8 cellular contexts compared by ENCODE assay signal in the genomic region with DNA sequence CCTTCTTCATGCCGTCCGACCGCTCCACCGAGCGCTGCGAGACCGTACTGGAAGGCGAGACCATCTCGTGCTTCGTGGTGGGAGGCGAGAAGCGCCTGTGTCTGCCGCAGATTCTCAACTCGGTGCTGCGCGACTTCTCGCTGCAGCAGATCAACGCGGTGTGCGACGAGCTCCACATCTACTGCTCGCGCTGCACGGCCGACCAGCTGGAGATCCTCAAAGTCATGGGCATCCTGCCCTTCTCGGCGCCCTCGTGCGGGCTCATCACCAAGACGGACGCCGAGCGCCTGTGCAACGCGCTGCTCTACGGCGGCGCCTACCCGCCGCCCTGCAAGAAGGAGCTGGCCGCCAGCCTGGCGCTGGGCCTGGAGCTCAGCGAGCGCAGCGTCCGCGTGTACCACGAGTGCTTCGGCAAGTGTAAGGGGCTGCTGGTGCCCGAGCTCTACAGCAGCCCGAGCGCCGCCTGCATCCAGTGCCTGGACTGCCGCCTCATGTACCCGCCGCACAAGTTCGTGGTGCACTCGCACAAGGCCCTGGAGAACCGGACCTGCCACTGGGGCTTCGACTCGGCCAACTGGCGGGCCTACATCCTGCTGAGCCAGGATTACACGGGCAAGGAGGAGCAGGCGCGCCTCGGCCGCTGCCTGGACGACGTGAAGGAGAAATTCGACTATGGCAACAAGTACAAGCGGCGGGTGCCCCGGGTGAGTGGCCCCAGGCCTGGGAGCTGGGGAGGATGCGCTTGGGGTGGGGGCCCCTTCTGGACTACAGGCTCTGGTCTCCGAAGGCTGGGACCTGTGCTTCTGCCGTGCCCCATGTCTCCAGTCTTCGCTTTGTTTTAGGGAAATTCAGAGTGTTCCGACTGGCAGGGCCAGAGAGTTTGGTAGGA. TPM values are rescaled to one million over a fixed set of nuclear protein-coding genes. Genes with fewer than 3 reads are reported as not detected.
A peak's percentile ranks its signal among the peaks of the same experiment; 100 is the strongest.
DNase-seq lines count a peak whose midpoint lies in the region; ATAC-seq, FAIRE-seq and TF ChIP-seq lines count a peak whose summit lies in the region.

No MANE protein-coding gene starts in this region.

- FAIRE-seq in pancreas (lab: Jason Lieb, UNC), result no peak

- CTCF ChIA-PET in BJ (lab: Yijun Ruan, JAX), result interaction anchor here (0.7 to 6.3 kb wide), 9 partner anchors 10 to 153 kb away, joined by 3 to 47 read pairs (median 5); a partner anchor contains a TSS

- POLR2A ChIA-PET in BJ (lab: Charles Lee), result no interaction called here

- H3K4me3 Mint-ChIP-seq in HFFc6, result peak overlapping the region; percentile 98
- H3K4me3 Mint-ChIP-seq in activated naive CD8-positive, alpha-beta T cell treated with anti-CD3 and anti-CD28 coated beads, Interleukin-2, amount 50 U/mL, for 24 hours, result peak overlapping the region; percentile 92

- H3K27me3 ChIP-seq in BJ (ENCODE audit: control insufficient read depth, insufficient read depth, low read length) (no peaks in the 10 kb centered on the region), pancreas (no peaks in the 10 kb centered on the region)

- peaks cover 39% of the 10 kb centered on the region for H3K4me1 Mint-ChIP-seq in HFFc6 (ENCODE audit: low read depth)
- H3K4me1 Mint-ChIP-seq in activated naive CD8-positive, alpha-beta T cell treated with anti-CD3 and anti-CD28 coated beads, Interleukin-2, amount 50 U/mL, for 24 hours, result peaks cover 43% of the 10 kb centered on the region

- peak overlapping the region; percentile 9 to 63 (median 43) for H3K27ac ChIP-seq in pancreas

- H3K4me1 ChIP-seq in pancreas, result peaks cover 10 to 37% (median 30%) of the 10 kb centered on the region in 3 donors

- H3K27me3 Mint-ChIP-seq in HFFc6 (ENCODE audit: insufficient read depth), result peaks cover 4% of the 10 kb centered on the region
- peaks cover 1% of the 10 kb centered on the region for H3K27me3 Mint-ChIP-seq in activated naive CD8-positive, alpha-beta T cell treated with anti-CD3 and anti-CD28 coated beads, Interleukin-2, amount 50 U/mL, for 24 hours

- H3K36me3 ChIP-seq in BJ (ENCODE audit: control insufficient read depth, insufficient read depth, low read length) (peaks cover 6% of the 10 kb centered on the region), pancreas (no peaks in the 10 kb centered on the region)

- peak overlapping the region; percentile 95 for H3K27ac Mint-ChIP-seq in HFFc6
- peak overlapping the region; percentile 92 for H3K27ac Mint-ChIP-seq in activated naive CD8-positive, alpha-beta T cell treated with anti-CD3 and anti-CD28 coated beads, Interleukin-2, amount 50 U/mL, for 24 hours

- no peak for TF ChIP-seq CTCF in BJ (IDR thresholded peaks at IDR 0.05; ENCODE audit: insufficient read depth, low read depth, low read length)
- peak; percentile 35; the same call in 1 of the 2 replicates for TF ChIP-seq CTCF in HFFc6 (IDR thresholded peaks at IDR 0.05)
- no peak for TF ChIP-seq CTCF in pancreas (IDR thresholded peaks at IDR 0.05)

- intact Hi-C loops in cardiac septum (cut with DNase I) (no loop called here), pancreas (cut with DNase I) (no loop called here)

- ATAC-seq in activated naive CD8-positive, alpha-beta T cell treated with anti-CD3 and anti-CD28 coated beads, Interleukin-2, amount 50 U/mL, for 24 hours, result peak; percentile 8
- ATAC-seq in pancreas (peak; percentile 9 to 42 (median 33)), GM18861 (IDR thresholded peaks at IDR 0.05; ENCODE audit: unreplicated experiment) (no peak), HG03354 (IDR thresholded peaks at IDR 0.05; ENCODE audit: poor library complexity, severe bottlenecking, unreplicated experiment) (no peak)

- H3K4me3 ChIP-seq in BJ (ENCODE audit: low read depth, low read length), result peak overlapping the region; percentile 80
- peak overlapping the region; percentile 38 to 64 (median 48) for H3K4me3 ChIP-seq in pancreas

- peaks cover 26% of the 10 kb centered on the region for H3K36me3 Mint-ChIP-seq in HFFc6 (ENCODE audit: low read depth)
- H3K36me3 Mint-ChIP-seq in activated naive CD8-positive, alpha-beta T cell treated with anti-CD3 and anti-CD28 coated beads, Interleukin-2, amount 50 U/mL, for 24 hours (ENCODE audit: low read depth), result peaks cover 14% of the 10 kb centered on the region

- no peaks in the 10 kb centered on the region for H3K9me3 ChIP-seq in pancreas

- 10 to 11% methylated on average over 78 of the region's 78 CpGs for WGBS in pancreas, 2 donors

- no peaks in the 10 kb centered on the region for H3K9me3 Mint-ChIP-seq in HFFc6
- no peaks in the 10 kb centered on the region for H3K9me3 Mint-ChIP-seq in activated naive CD8-positive, alpha-beta T cell treated with anti-CD3 and anti-CD28 coated beads, Interleukin-2, amount 50 U/mL, for 24 hours

- DNase-seq in BJ (ENCODE audit: low read depth) (no peak), HFFc6 (peak; percentile 49), RKO (ENCODE audit: low spot score) (peak; percentile 57), cardiac septum (ENCODE audit: low spot score) (peak; percentile 87), pancreas (peak; percentile 66 to 92 (median 79))
- DNase-seq in activated naive CD8-positive, alpha-beta T cell treated with anti-CD3 and anti-CD28 coated beads, Interleukin-2, amount 50 U/mL, for 24 hours, result peak; percentile 57

RNA-seq across cellular contexts. Expression of a gene that starts 1.2 kb away (rescaled TPM):
- polyA plus RNA-seq in BJ (2011; rRNA removed) (5.1 and 6.3 TPM in 2 replicates), pancreas (10 to 100 TPM in 1 of 2 donors, 1 to 10 TPM in 1; 8.6 to 12.1 TPM)
- polyA minus RNA-seq in BJ (2011; rRNA and poly(A)+ RNA removed), result 6.2 and 10.7 TPM in 2 replicates
- 10 to 100 TPM; 63.7 to 76.6 (median 66.1) TPM for total RNA-seq in HFFc6 (2021; fragmentation: NEBNext Ultra II Directional; extraction: Animal tissue kit (Norgen Biotek cat#: 25700))
- total RNA-seq in cardiac septum (39.9 TPM), pancreas (10 to 100 TPM; 11.0 to 27.9 (median 16.2) TPM)

RNA-seq across cellular contexts. Expression of a gene that starts 34.7 kb away (rescaled TPM):
- 11.9 and 18.7 TPM in 2 replicates for polyA plus RNA-seq in BJ (2011; rRNA removed)
- 4.3 and 4.8 TPM in 2 replicates for polyA minus RNA-seq in BJ (2011; rRNA and poly(A)+ RNA removed)
- 10 to 100 TPM; 75.3 to 97.4 (median 82.7) TPM for total RNA-seq in HFFc6 (2021; fragmentation: NEBNext Ultra II Directional; extraction: Animal tissue kit (Norgen Biotek cat#: 25700))
- 40.5 TPM for total RNA-seq in cardiac septum
- total RNA-seq in pancreas, result 10 to 100 TPM; 17.2 to 35.9 (median 22.3) TPM
- 10 to 100 TPM; 56.1 to 75.6 TPM for polyA plus RNA-seq in pancreas

Comparison
In these comparisons a context has a peak if more than half of its experiments do, and no peak if none do; other contexts are left out.
1. ATAC-seq: peak in activated naive CD8-positive, alpha-beta T cell treated with anti-CD3 and anti-CD28 coated beads, Interleukin-2, amount 50 U/mL, for 24 hours (single experiment) and pancreas (4 of 4); none in GM18861 (single experiment) and HG03354 (single experiment).